ENCODE assay signal across 8 cellular contexts in genomic region chr1:226110249-226111108, GRCh38. TPM values are rescaled to one million over a fixed set of nuclear protein-coding genes. Genes with fewer than 3 reads are reported as not detected.
DNase-seq lines count a peak whose midpoint lies in the region; ATAC-seq, FAIRE-seq and TF ChIP-seq lines count a peak whose summit lies in the region.

No MANE protein-coding gene starts in this region.

- H3K4me3 ChIP-seq in astrocyte (ENCODE audit: insufficient read depth, low read depth, low read length) (peak overlapping the region; percentile 63), retinal pigment epithelial cell (ENCODE audit: low read length) (peak overlapping the region; percentile 53)

- DNase-seq in EH (ENCODE audit: low read depth) (peak; percentile 69), HuH-7.5 (ENCODE audit: low spot score) (peak; percentile 88), SW480 (ENCODE audit: low spot score) (peak; percentile 80), astrocyte (ENCODE audit: low read depth) (peak; percentile 38), hepatic stellate cell (ENCODE audit: low spot score) (peak; percentile 82), retinal pigment epithelial cell (ENCODE audit: low read depth) (peak; percentile 34), HPDE6-E6E7 (ENCODE audit: extremely low spot score) (no peak)

- peak overlapping the region; percentile 62 for H2AFZ ChIP-seq in astrocyte (ENCODE audit: low read depth, low read length)

- H3K4me1 Mint-ChIP-seq in astrocyte (ENCODE audit: low read depth, unreplicated experiment), result peaks cover 9% of the 10 kb centered on the region

- H3K9me3 ChIP-seq in astrocyte (ENCODE audit: insufficient read depth, low read depth, low read length), result no peaks in the 10 kb centered on the region

- no peaks in the 10 kb centered on the region for H3K9me3 Mint-ChIP-seq in astrocyte (ENCODE audit: unreplicated experiment)

- peaks cover 10% of the 10 kb centered on the region for H3K27me3 Mint-ChIP-seq in astrocyte (ENCODE audit: low read depth, unreplicated experiment)

- H3K27ac ChIP-seq in astrocyte (ENCODE audit: low read depth, low read length), result peak overlapping the region; percentile 23

- H3K9ac ChIP-seq in astrocyte (ENCODE audit: low read length), result peak overlapping the region; percentile 81

- no peaks in the 10 kb centered on the region for H3K79me2 ChIP-seq in astrocyte (ENCODE audit: insufficient read depth, low read length)

- no peaks in the 10 kb centered on the region for H3K27me3 ChIP-seq in astrocyte (ENCODE audit: insufficient read depth, low read length)

- TF ChIP-seq CTCF in astrocyte (IDR thresholded peaks at IDR 0.05; ENCODE audit: insufficient read depth, low read depth, low read length), result no peak
- no peak for TF ChIP-seq CTCF in retinal pigment epithelial cell (conservative IDR thresholded peaks at IDR 0.05; ENCODE audit: low read depth, low read length)

- H3K4me2 ChIP-seq in astrocyte (ENCODE audit: low read length), result peak overlapping the region; percentile 86

- no peak for FAIRE-seq in astrocyte (lab: Jason Lieb, UNC)

- ATAC-seq in GM21447 (IDR thresholded peaks at IDR 0.05; ENCODE audit: unreplicated experiment), result peak; percentile 77

- peaks cover 16% of the 10 kb centered on the region for H3K4me1 ChIP-seq in astrocyte (ENCODE audit: insufficient read depth, low read length)

- H4K20me1 ChIP-seq in astrocyte (ENCODE audit: insufficient read depth, low read length), result no peaks in the 10 kb centered on the region

- peak overlapping the region; percentile 77 for H3K4me3 Mint-ChIP-seq in astrocyte (ENCODE audit: unreplicated experiment)

- H3K36me3 ChIP-seq in astrocyte (ENCODE audit: insufficient read depth, low read length), result no peaks in the 10 kb centered on the region

- no peaks in the 10 kb centered on the region for H3K36me3 Mint-ChIP-seq in astrocyte (ENCODE audit: low read depth, unreplicated experiment)

- no peak overlapping the region for H3K27ac Mint-ChIP-seq in astrocyte (ENCODE audit: unreplicated experiment)

RNA-seq across cellular contexts. Expression of gene H3-3A, which starts 48.0 kb away (rescaled TPM):
- 340 and 375 TPM in 2 replicates for total RNA-seq in astrocyte
